Comparison of ENCODE assay signal across 1 cellular context in the genomic region with DNA sequence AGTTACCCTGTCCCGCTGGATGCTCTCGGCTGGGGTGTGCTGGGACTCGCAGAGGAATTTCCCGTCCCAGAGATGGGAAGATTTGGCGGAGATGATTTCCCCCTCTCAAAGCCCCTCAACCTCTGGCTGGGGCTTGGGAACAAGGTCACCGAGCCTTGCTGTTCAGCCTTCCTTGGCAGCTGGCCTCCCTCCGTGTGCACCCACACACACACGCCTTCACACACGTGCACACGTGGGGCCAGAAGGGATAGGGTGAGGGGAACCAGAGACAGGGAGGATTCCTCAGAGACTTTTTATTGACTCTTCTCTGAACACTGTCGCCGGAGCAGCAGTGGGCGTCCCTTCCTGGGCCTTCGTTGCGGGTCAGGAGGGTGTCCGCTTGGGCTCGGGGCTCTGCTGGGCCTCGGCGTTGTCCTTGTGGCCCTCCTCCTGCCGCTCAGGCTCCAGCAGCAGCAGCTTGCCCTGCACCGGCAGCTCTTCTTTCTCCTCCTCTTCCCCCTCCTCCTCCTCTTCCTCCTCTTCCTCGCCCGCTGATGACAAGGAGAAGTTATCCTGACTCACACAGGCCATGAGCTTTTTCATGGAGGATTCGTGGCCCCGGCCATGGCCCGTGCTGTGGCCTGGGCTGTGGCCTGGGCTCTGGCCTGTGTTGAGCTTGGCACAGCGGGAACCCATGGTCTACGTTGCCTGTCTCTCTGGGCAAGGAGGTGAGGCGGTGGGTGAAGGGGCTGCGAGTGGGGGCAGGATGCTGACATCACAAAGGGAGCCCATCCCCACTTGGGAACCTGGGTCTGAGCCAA.
TF ChIP-seq lines count a peak whose summit lies in the region.

A gene with protein sequence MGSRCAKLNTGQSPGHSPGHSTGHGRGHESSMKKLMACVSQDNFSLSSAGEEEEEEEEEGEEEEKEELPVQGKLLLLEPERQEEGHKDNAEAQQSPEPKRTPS (minus strand): TSS at position 709 of the 800 bp plus-strand sequence. CDS start 34 bp downstream, at position 675.

TF ChIP-seq in HepG2, 621 proteins besides CTCF, POLR2A, EP300 and RAD21 (continued from another document and continues in another):
- TF ChIP-seq, protein P1, sequence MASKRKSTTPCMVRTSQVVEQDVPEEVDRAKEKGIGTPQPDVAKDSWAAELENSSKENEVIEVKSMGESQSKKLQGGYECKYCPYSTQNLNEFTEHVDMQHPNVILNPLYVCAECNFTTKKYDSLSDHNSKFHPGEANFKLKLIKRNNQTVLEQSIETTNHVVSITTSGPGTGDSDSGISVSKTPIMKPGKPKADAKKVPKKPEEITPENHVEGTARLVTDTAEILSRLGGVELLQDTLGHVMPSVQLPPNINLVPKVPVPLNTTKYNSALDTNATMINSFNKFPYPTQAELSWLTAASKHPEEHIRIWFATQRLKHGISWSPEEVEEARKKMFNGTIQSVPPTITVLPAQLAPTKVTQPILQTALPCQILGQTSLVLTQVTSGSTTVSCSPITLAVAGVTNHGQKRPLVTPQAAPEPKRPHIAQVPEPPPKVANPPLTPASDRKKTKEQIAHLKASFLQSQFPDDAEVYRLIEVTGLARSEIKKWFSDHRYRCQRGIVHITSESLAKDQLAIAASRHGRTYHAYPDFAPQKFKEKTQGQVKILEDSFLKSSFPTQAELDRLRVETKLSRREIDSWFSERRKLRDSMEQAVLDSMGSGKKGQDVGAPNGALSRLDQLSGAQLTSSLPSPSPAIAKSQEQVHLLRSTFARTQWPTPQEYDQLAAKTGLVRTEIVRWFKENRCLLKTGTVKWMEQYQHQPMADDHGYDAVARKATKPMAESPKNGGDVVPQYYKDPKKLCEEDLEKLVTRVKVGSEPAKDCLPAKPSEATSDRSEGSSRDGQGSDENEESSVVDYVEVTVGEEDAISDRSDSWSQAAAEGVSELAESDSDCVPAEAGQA (IDR thresholded peaks at IDR 0.05; ENCODE audit: low read depth), result no peak
- TF ChIP-seq, protein P1 (CRISPR knock-in tag; IDR thresholded peaks at IDR 0.05; ENCODE audit: borderline replicate concordance), result no peak
- TF ChIP-seq, protein P2, sequence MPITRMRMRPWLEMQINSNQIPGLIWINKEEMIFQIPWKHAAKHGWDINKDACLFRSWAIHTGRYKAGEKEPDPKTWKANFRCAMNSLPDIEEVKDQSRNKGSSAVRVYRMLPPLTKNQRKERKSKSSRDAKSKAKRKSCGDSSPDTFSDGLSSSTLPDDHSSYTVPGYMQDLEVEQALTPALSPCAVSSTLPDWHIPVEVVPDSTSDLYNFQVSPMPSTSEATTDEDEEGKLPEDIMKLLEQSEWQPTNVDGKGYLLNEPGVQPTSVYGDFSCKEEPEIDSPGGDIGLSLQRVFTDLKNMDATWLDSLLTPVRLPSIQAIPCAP (CRISPR knock-in tag; IDR thresholded peaks at IDR 0.05; ENCODE audit: low read depth), result 0 out of 2 replicates have a peak, but pooled peaks have one; percentile 0
- TF ChIP-seq NR2F2 (IDR thresholded peaks at IDR 0.05; ENCODE audit: borderline replicate concordance, low read depth), result no peak
- TF ChIP-seq NFIB (CRISPR knock-in tag; IDR thresholded peaks at IDR 0.05; ENCODE audit: borderline replicate concordance), result no peak
- TF ChIP-seq ZEB1 (IDR thresholded peaks at IDR 0.05; ENCODE audit: insufficient replicate concordance, low read depth), result no peak
- TF ChIP-seq ZBTB3 (CRISPR knock-in tag; IDR thresholded peaks at IDR 0.05; ENCODE audit: borderline replicate concordance, low read depth), result no peak
- no peak for TF ChIP-seq ZFP37 (CRISPR knock-in tag; IDR thresholded peaks at IDR 0.05; ENCODE audit: borderline replicate concordance)
- peak; percentile 57 for TF ChIP-seq ZNF292 (CRISPR knock-in tag; IDR thresholded peaks at IDR 0.05; ENCODE audit: borderline replicate concordance, low read depth)
- TF ChIP-seq MAFF (IDR thresholded peaks at IDR 0.05; ENCODE audit: low read depth, low read length), result no peak
- TF ChIP-seq JUN (CRISPR knock-in tag; IDR thresholded peaks at IDR 0.05), result no peak
- TF ChIP-seq GABPB1 (CRISPR knock-in tag; IDR thresholded peaks at IDR 0.05), result peak; percentile 27; the same call in 1 of the 2 replicates
- TF ChIP-seq ZNF577 (CRISPR knock-in tag; IDR thresholded peaks at IDR 0.05; ENCODE audit: borderline replicate concordance, low read depth), result no peak
- TF ChIP-seq EEA1 (CRISPR knock-in tag; IDR thresholded peaks at IDR 0.05; ENCODE audit: borderline replicate concordance), result no peak
- TF ChIP-seq MYC (CRISPR knock-in tag; IDR thresholded peaks at IDR 0.05; ENCODE audit: borderline replicate concordance), result no peak
- no peak for TF ChIP-seq POLR2AphosphoS2 (IDR thresholded peaks at IDR 0.05; ENCODE audit: low read depth, low read length)
- TF ChIP-seq, protein P3, sequence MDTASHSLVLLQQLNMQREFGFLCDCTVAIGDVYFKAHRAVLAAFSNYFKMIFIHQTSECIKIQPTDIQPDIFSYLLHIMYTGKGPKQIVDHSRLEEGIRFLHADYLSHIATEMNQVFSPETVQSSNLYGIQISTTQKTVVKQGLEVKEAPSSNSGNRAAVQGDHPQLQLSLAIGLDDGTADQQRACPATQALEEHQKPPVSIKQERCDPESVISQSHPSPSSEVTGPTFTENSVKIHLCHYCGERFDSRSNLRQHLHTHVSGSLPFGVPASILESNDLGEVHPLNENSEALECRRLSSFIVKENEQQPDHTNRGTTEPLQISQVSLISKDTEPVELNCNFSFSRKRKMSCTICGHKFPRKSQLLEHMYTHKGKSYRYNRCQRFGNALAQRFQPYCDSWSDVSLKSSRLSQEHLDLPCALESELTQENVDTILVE (CRISPR knock-in tag; IDR thresholded peaks at IDR 0.05), result no peak
- peak; percentile 86 for TF ChIP-seq NRL (CRISPR knock-in tag; IDR thresholded peaks at IDR 0.05; ENCODE audit: borderline replicate concordance)
- no peak for TF ChIP-seq ZNF792 (CRISPR knock-in tag; IDR thresholded peaks at IDR 0.05)
- no peak for TF ChIP-seq MBD4 (IDR thresholded peaks at IDR 0.05; ENCODE audit: borderline replicate concordance, low read length)
- TF ChIP-seq SMC3 (IDR thresholded peaks at IDR 0.05; ENCODE audit: low read length), result no peak
- TF ChIP-seq SRSF1 (optimal IDR thresholded peaks at IDR 0.05; ENCODE audit: low read depth, low read length), result no peak
- peak; percentile 59 for TF ChIP-seq RBM39 (IDR thresholded peaks at IDR 0.05; ENCODE audit: low read depth, low read length, poor library complexity, severe bottlenecking)
- no peak; the same call in 1 of the 2 replicates for TF ChIP-seq ZMYM3 (CRISPR knock-in tag; IDR thresholded peaks at IDR 0.05)
- TF ChIP-seq, protein P4, sequence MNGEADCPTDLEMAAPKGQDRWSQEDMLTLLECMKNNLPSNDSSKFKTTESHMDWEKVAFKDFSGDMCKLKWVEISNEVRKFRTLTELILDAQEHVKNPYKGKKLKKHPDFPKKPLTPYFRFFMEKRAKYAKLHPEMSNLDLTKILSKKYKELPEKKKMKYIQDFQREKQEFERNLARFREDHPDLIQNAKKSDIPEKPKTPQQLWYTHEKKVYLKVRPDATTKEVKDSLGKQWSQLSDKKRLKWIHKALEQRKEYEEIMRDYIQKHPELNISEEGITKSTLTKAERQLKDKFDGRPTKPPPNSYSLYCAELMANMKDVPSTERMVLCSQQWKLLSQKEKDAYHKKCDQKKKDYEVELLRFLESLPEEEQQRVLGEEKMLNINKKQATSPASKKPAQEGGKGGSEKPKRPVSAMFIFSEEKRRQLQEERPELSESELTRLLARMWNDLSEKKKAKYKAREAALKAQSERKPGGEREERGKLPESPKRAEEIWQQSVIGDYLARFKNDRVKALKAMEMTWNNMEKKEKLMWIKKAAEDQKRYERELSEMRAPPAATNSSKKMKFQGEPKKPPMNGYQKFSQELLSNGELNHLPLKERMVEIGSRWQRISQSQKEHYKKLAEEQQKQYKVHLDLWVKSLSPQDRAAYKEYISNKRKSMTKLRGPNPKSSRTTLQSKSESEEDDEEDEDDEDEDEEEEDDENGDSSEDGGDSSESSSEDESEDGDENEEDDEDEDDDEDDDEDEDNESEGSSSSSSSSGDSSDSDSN (CRISPR knock-in tag; IDR thresholded peaks at IDR 0.05), result no peak
- 0 out of 2 replicates have a peak, but pooled peaks have one; percentile 37 for TF ChIP-seq ZNF451 (CRISPR knock-in tag; IDR thresholded peaks at IDR 0.05)
- TF ChIP-seq, protein P5, sequence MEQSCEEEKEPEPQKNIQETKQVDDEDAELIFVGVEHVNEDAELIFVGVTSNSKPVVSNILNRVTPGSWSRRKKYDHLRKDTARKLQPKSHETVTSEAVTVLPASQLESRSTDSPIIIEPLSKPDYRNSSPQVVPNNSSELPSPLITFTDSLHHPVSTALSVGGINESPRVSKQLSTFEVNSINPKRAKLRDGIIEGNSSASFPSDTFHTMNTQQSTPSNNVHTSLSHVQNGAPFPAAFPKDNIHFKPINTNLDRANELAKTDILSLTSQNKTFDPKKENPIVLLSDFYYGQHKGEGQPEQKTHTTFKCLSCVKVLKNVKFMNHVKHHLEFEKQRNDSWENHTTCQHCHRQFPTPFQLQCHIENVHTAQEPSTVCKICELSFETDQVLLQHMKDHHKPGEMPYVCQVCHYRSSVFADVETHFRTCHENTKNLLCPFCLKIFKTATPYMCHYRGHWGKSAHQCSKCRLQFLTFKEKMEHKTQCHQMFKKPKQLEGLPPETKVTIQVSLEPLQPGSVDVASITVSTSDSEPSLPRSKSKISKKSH (CRISPR knock-in tag; IDR thresholded peaks at IDR 0.05; ENCODE audit: borderline replicate concordance), result peak; percentile 65; the same call in 1 of the 2 replicates
- TF ChIP-seq ZSCAN25 (CRISPR knock-in tag; IDR thresholded peaks at IDR 0.05), result no peak
- 0 out of 2 replicates have a peak, but pooled peaks have one; percentile 38 for TF ChIP-seq ZNF672 (CRISPR knock-in tag; IDR thresholded peaks at IDR 0.05)
- no peak for TF ChIP-seq ATF7-NPFF (CRISPR knock-in tag; IDR thresholded peaks at IDR 0.05; ENCODE audit: low read depth)
- TF ChIP-seq, protein P6, sequence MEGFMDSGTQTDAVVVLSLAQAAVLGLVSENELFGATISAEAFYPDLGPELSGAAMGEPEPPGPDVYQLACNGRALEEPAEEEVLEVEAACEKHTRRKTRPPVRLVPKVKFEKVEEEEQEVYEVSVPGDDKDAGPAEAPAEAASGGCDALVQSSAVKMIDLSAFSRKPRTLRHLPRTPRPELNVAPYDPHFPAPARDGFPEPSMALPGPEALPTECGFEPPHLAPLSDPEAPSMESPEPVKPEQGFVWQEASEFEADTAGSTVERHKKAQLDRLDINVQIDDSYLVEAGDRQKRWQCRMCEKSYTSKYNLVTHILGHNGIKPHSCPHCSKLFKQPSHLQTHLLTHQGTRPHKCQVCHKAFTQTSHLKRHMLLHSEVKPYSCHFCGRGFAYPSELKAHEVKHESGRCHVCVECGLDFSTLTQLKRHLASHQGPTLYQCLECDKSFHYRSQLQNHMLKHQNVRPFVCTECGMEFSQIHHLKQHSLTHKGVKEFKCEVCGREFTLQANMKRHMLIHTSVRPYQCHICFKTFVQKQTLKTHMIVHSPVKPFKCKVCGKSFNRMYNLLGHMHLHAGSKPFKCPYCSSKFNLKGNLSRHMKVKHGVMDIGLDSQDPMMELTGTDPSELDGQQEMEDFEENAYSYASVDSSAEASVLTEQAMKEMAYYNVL (CRISPR knock-in tag; IDR thresholded peaks at IDR 0.05; ENCODE audit: borderline replicate concordance), result no peak
- TF ChIP-seq ZKSCAN1 (IDR thresholded peaks at IDR 0.05; ENCODE audit: low read length), result no peak
- no peak for TF ChIP-seq ARNT (IDR thresholded peaks at IDR 0.05)
- TF ChIP-seq, protein P7, sequence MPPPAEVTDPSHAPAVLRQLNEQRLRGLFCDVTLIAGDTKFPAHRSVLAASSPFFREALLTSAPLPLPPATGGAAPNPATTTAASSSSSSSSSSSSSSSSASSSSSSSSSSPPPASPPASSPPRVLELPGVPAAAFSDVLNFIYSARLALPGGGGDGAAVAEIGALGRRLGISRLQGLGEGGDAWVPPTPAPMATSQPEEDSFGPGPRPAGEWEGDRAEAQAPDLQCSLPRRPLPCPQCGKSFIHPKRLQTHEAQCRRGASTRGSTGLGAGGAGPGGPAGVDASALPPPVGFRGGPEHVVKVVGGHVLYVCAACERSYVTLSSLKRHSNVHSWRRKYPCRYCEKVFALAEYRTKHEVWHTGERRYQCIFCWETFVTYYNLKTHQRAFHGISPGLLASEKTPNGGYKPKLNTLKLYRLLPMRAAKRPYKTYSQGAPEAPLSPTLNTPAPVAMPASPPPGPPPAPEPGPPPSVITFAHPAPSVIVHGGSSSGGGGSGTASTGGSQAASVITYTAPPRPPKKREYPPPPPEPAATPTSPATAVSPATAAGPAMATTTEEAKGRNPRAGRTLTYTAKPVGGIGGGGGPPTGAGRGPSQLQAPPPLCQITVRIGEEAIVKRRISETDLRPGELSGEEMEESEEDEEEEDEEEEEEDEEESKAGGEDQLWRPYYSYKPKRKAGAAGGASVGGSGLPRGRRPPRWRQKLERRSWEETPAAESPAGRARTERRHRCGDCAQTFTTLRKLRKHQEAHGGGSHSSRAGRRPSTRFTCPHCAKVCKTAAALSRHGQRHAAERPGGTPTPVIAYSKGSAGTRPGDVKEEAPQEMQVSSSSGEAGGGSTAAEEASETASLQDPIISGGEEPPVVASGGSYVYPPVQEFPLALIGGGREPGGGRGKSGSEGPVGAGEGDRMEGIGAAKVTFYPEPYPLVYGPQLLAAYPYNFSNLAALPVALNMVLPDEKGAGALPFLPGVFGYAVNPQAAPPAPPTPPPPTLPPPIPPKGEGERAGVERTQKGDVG (CRISPR knock-in tag; IDR thresholded peaks at IDR 0.05; ENCODE audit: borderline replicate concordance), result peak; percentile 21; the same call in 1 of the 2 replicates
- no peak for TF ChIP-seq ZNF775 (CRISPR knock-in tag; IDR thresholded peaks at IDR 0.05; ENCODE audit: borderline replicate concordance)
- TF ChIP-seq HNF4A (CRISPR knock-in tag; IDR thresholded peaks at IDR 0.05), result no peak
- TF ChIP-seq ZNF652 (CRISPR knock-in tag; IDR thresholded peaks at IDR 0.05; ENCODE audit: borderline replicate concordance, low read depth), result no peak
- TF ChIP-seq, protein P8, sequence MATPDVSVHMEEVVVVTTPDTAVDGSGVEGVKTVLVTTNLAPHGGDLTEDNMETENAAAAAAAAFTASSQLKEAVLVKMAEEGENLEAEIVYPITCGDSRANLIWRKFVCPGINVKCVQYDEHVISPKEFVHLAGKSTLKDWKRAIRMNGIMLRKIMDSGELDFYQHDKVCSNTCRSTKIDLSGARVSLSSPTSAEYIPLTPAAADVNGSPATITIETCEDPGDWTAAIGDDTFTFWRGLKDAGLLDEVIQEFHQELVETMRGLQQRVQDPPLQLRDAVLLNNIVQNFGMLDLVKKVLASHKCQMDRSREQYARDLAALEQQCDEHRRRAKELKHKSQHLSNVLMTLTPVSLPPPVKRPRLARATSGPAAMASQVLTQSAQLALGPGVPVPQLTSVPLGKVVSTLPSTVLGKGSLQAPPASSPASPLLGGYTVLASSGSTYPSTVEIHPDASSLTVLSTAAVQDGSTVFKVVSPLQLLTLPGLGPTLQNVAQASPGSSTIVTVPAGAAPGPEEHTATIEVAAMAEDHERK (CRISPR knock-in tag; IDR thresholded peaks at IDR 0.05; ENCODE audit: low read depth), result no peak
